8 cellular contexts compared by ENCODE assay signal in the genomic region with DNA sequence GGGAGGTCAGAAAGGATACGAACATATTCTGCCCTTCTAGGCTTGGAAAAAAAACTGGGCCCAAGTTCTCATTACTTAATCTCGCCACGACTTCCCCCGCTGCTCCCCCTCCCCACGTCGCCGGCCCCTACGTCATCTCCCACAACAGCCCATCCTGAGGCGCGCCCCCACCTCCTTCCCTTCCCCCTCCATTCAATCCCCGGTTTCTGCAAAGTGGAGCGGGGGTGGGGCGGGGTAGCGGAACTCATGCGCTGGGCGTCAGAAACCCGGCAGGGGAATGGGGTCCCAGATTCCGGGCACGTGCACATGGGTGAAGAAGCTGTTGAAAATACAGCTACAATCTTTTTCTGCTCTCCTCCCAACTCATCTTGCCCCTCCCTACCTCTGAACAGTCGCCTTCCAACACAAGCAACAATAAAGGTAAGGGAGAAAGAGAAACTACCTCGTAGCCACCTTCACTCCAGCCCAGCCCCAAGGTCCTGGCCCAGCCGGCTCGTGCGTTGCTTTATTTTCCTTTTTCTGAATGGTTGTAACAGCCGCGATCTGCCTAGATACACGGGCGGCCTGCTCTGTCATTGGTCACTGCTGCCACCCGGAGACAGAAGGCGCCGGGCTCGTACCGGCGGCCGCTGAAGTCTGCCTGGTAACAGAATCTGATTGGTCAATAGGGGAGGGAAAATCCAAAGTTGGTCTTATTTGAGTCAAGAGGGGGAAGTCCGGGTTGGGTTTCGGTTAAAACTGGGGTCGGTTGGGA. TPM values are rescaled to one million over a fixed set of nuclear protein-coding genes. Genes with fewer than 3 reads are reported as not detected.
DNase-seq lines count a peak whose midpoint lies in the region; ATAC-seq and TF ChIP-seq lines count a peak whose summit lies in the region.

Gene RFX5, minus strand, starts transcription at position 484 of the 754 bp plus-strand sequence. CDS start 932 bp downstream, outside the sequence.

- peaks cover 12% of the 10 kb centered on the region for H3K9me3 ChIP-seq in WERI-Rb-1 (ENCODE audit: severe bottlenecking)
- peaks cover 3% of the 10 kb centered on the region for H3K9me3 ChIP-seq in mammary epithelial cell (replicated peaks; ENCODE audit: insufficient read depth, low read length)
- peaks cover 4% of the 10 kb centered on the region for H3K9me3 ChIP-seq in iPS-20b (ENCODE audit: insufficient read depth, low read depth, low read length)

- H2AFZ ChIP-seq in mammary epithelial cell (ENCODE audit: low read depth, low read length): peak within 1 kb of the TSS; percentile 96

- H3K4me2 ChIP-seq in mammary epithelial cell (ENCODE audit: insufficient read depth, low read depth, low read length): peak within 1 kb of the TSS; percentile 77

- H3K36me3 ChIP-seq in WERI-Rb-1 (peaks cover 37% of the 10 kb centered on the region), mammary epithelial cell (ENCODE audit: insufficient read depth, low read length) (peaks cover 3% of the 10 kb centered on the region), iPS-20b (ENCODE audit: insufficient read depth, low read depth, low read length) (peaks cover 39% of the 10 kb centered on the region)

- intact Hi-C loops in mammary epithelial cell (cut with micrococcal nuclease): loop anchor here (2.0 to 5.0 kb wide), 2 partner anchors 388 to 490 kb away; partner anchors contain the start of gene C2CD4D

- peak; percentile 99 for DNase-seq in ACHN
- DNase-seq in NCI-H2227 (lab: John Stamatoyannopoulos, UW; ENCODE audit: unreplicated experiment): peak; percentile 97
- DNase-seq in WERI-Rb-1: peak; percentile 100
- DNase-seq in mammary epithelial cell: peak; percentile 99

- 2% methylated on average over 30 of the region's 38 CpGs for WGBS in mammary epithelial cell (ENCODE audit: low coverage, missing lambda C conversion rate)

- H3K9ac ChIP-seq in mammary epithelial cell (ENCODE audit: insufficient read depth, low read length) (peak within 1 kb of the TSS; percentile 100), iPS-20b (ENCODE audit: low read depth, low read length) (peak within 1 kb of the TSS; percentile 95)

- no peaks in the 10 kb centered on the region for H3K27me3 ChIP-seq in WERI-Rb-1 (ENCODE audit: insufficient read depth, low read depth, severe bottlenecking)
- no peaks in the 10 kb centered on the region for H3K27me3 ChIP-seq in mammary epithelial cell (ENCODE audit: insufficient read depth, low read length)
- no peaks in the 10 kb centered on the region for H3K27me3 ChIP-seq in iPS-20b (ENCODE audit: insufficient read depth, low read length)

- no peaks in the 10 kb centered on the region for H4K20me1 ChIP-seq in mammary epithelial cell (ENCODE audit: insufficient read depth, low read length)

- CTCF ChIA-PET in mammary epithelial cell (lab: Charles Lee; ENCODE audit: low non-redundant PET): no interaction called here

- dilution Hi-C loops in mammary epithelial cell (cut with HindIII; ENCODE audit: low sequenced_read_pairs): no loop called here

- ATAC-seq in GM18873 (IDR thresholded peaks at IDR 0.05; ENCODE audit: low FRiP score, unreplicated experiment) (peak; percentile 89), HG03139 (IDR thresholded peaks at IDR 0.05; ENCODE audit: unreplicated experiment) (peak; percentile 92)

- TF ChIP-seq CTCF in WERI-Rb-1 (IDR thresholded peaks at IDR 0.05; ENCODE audit: low read depth, low read length) (no peak), mammary epithelial cell (conservative IDR thresholded peaks at IDR 0.05 in 1 of 2, IDR thresholded peaks at IDR 0.05 in 1 of 2; ENCODE audit: extremely low read depth in 1 of 2, insufficient read depth in 1 of 2, low read depth in 1 of 2, low read length in 2 of 2) (no peak)

- peaks cover 15% of the 10 kb centered on the region for H3K4me1 ChIP-seq in mammary epithelial cell (ENCODE audit: insufficient read depth, low read length)
- peaks cover 12% of the 10 kb centered on the region for H3K4me1 ChIP-seq in iPS-20b (ENCODE audit: insufficient read depth, low read length)

- H3K27ac ChIP-seq in WERI-Rb-1 (peak within 1 kb of the TSS; percentile 94), mammary epithelial cell (ENCODE audit: insufficient read depth, low read depth, low read length) (peak within 1 kb of the TSS; percentile 100), iPS-20b (ENCODE audit: low read length) (peak within 1 kb of the TSS; percentile 92), skin epidermis (peak within 1 kb of the TSS; percentile 75 to 99 (median 88))

- H3K79me2 ChIP-seq in mammary epithelial cell (ENCODE audit: insufficient read depth, low read length): peaks cover 13% of the 10 kb centered on the region

- peak within 1 kb of the TSS; percentile 74 for H3K4me3 ChIP-seq in WERI-Rb-1 (ENCODE audit: low read depth, low read length)
- H3K4me3 ChIP-seq in mammary epithelial cell (replicated peaks in 1 of 3; ENCODE audit: insufficient read depth in 1 of 3, low read depth in 2 of 3, low read length in 3 of 3): peak within 1 kb of the TSS; percentile 60 to 93 (median 78)
- H3K4me3 ChIP-seq in iPS-20b (ENCODE audit: low read length): peak within 1 kb of the TSS; percentile 85
- H3K4me3 ChIP-seq in skin epidermis: peak within 1 kb of the TSS; percentile 48 to 67 (median 56)

- in situ Hi-C loops in ACHN (cut with HindIII; ENCODE audit: low pct_ligation_motif_present, low pct_unique_long_range_greater_than_20kb, low sequenced_read_pairs): no loop called here
- in situ Hi-C loops in mammary epithelial cell (cut with MboI; ENCODE audit: low sequenced_read_pairs in 2 of 2): loop anchor here in 1 of 2 donors (5.0 kb wide), 1 partner anchor 40 kb away; no protein-coding TSS in a partner anchor

- BruUV-seq in mammary epithelial cell (replicated peaks; lab: Mats Ljungman, UMichigan): no TSS peak

RNA-seq across cellular contexts. Expression of gene RFX5, which starts in this region (rescaled TPM):
- 10 to 100 TPM; 45.5 to 45.9 TPM for total RNA-seq in mammary epithelial cell
- polyA plus RNA-seq in mammary epithelial cell: 28.5 TPM
- polyA minus RNA-seq in mammary epithelial cell: 33.7 TPM

Comparison
In these comparisons a context has a peak if more than half of its experiments do, and no peak if none do; other contexts are left out.
1. Peak in every context shown above with its lines: DNase-seq, ATAC-seq, H3K4me3 ChIP-seq and H3K27ac ChIP-seq.